8 cellular contexts compared by ENCODE assay signal in the genomic region with DNA sequence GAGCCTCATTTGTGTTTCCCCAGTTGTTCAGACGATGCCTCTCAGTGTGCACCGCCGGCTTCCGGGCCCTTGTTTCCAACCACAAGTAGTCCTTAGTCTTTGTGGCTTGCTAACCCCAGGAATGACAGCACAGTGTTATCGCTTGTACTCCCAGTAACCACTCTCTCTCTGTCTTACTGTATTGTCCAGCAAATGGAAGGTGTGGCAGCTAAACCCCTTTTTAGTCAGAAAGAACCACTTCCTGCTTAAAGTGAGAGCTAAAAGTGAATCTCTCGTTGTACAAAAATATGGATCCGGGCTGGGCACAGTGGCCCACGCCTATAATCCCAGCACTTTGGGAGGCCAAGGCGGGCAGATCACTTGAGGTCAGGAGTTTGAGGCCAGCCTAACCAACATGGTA.
DNase-seq lines count a peak whose midpoint lies in the region; ATAC-seq and TF ChIP-seq lines count a peak whose summit lies in the region.

No MANE protein-coding gene starts in this region.

- intact Hi-C loops in naive thymus-derived CD4-positive, alpha-beta T cell (cut with micrococcal nuclease) = loop anchor here (2.0 to 5.0 kb wide), 4 partner anchors 62 to 1012 kb away; a partner anchor contains a TSS
- intact Hi-C loops in ovary (cut with DNase I) = no loop called here

- H3K9me3 Mint-ChIP-seq in naive thymus-derived CD4-positive, alpha-beta T cell = peaks cover 0 to 1% (median 0%) of the 10 kb centered on the region in 11 donors

- TF ChIP-seq EP300 in ovary (IDR thresholded peaks at IDR 0.05) = no peak

- TF ChIP-seq CTCF in ovary (IDR thresholded peaks at IDR 0.05) = no peak

- H3K4me1 ChIP-seq in naive thymus-derived CD4-positive, alpha-beta T cell (ENCODE audit: control insufficient read depth in 2 of 2, insufficient read depth in 2 of 2, low read length in 2 of 2) = peaks cover 21 to 22% of the 10 kb centered on the region in 2 donors
- H3K4me1 ChIP-seq in ovary (ENCODE audit: insufficient read depth) = peaks cover 8% of the 10 kb centered on the region

- H3K9me3 ChIP-seq in naive thymus-derived CD4-positive, alpha-beta T cell (ENCODE audit: control insufficient read depth in 2 of 3, low read length in 3 of 3) = no peaks in the 10 kb centered on the region
- H3K9me3 ChIP-seq in ovary = no peaks in the 10 kb centered on the region

- peaks cover 0 to 18% (median 0%) of the 10 kb centered on the region in 5 donors for H3K27me3 Mint-ChIP-seq in naive thymus-derived CD4-positive, alpha-beta T cell

- H3K4me3 Mint-ChIP-seq in naive thymus-derived CD4-positive, alpha-beta T cell = peak overlapping the region; percentile 33 to 74 (median 64)

- no peaks in the 10 kb centered on the region for H3K36me3 ChIP-seq in naive thymus-derived CD4-positive, alpha-beta T cell (ENCODE audit: control insufficient read depth in 2 of 3, insufficient read depth in 3 of 3, low read length in 3 of 3)
- no peaks in the 10 kb centered on the region for H3K36me3 ChIP-seq in ovary

- no peaks in the 10 kb centered on the region for H3K27me3 ChIP-seq in naive thymus-derived CD4-positive, alpha-beta T cell (ENCODE audit: control insufficient read depth in 2 of 2, insufficient read depth in 2 of 2, low read length in 2 of 2)
- H3K27me3 ChIP-seq in ovary = no peaks in the 10 kb centered on the region

- H3K4me3 ChIP-seq in naive thymus-derived CD4-positive, alpha-beta T cell (ENCODE audit: low read length) = peak overlapping the region; percentile 4
- H3K4me3 ChIP-seq in ovary = no peak overlapping the region

- H3K36me3 Mint-ChIP-seq in naive thymus-derived CD4-positive, alpha-beta T cell = peaks cover 0 to 7% (median 0%) of the 10 kb centered on the region in 5 donors

- peak; percentile 74 to 78 for DNase-seq in activated CD4-positive, alpha-beta T cell treated with anti-CD3 and anti-CD28 coated beads, Interleukin-2, amount 50 U/mL, for 48 hours
- DNase-seq in naive thymus-derived CD4-positive, alpha-beta T cell = peak in 8 of 9 donors; percentile 24 to 80 (median 51)
- DNase-seq in ovary (no peak), hypothalamus (lab: John Stamatoyannopoulos, UW) (no peak), NCI-H82 treated with DMSO at 0.1 percent for 48 hours (lab: John Stamatoyannopoulos, UW; ENCODE audit: unreplicated experiment) (no peak), SIG-M5 treated with dmso at 0.1 percent for 504 hours (lab: John Stamatoyannopoulos, UW; ENCODE audit: unreplicated experiment) (no peak)

- peaks cover 10 to 59% (median 30%) of the 10 kb centered on the region in 7 donors for H3K4me1 Mint-ChIP-seq in naive thymus-derived CD4-positive, alpha-beta T cell

- H3K27ac Mint-ChIP-seq in naive thymus-derived CD4-positive, alpha-beta T cell = peak overlapping the region; percentile 22 to 92 (median 80)

- 92 to 95% (median 92%) methylated on average over 9 of the region's 9 CpGs for WGBS in ovary, 3 donors

- POLR2A ChIA-PET in naive thymus-derived CD4-positive, alpha-beta T cell (lab: Charles Lee) = no interaction called here

- ATAC-seq in GM19351 (IDR thresholded peaks at IDR 0.05; ENCODE audit: unreplicated experiment) (peak; percentile 62), HG03378 (IDR thresholded peaks at IDR 0.05; ENCODE audit: unreplicated experiment) (peak; percentile 71)
- peak; percentile 80 for ATAC-seq in naive thymus-derived CD4-positive, alpha-beta T cell

- TF ChIP-seq POLR2A in ovary (IDR thresholded peaks at IDR 0.05) = no peak

- H3K27ac ChIP-seq in naive thymus-derived CD4-positive, alpha-beta T cell (ENCODE audit: low read depth, low read length) = no peak overlapping the region
- H3K27ac ChIP-seq in ovary = no peak overlapping the region

- CTCF ChIA-PET in naive thymus-derived CD4-positive, alpha-beta T cell (lab: Charles Lee) = no interaction called here

Comparison
In these comparisons a context has a peak if more than half of its experiments do, and no peak if none do; other contexts are left out.
1. DNase-seq: peak in activated CD4-positive, alpha-beta T cell treated with anti-CD3 and anti-CD28 coated beads, Interleukin-2, amount 50 U/mL, for 48 hours (2 of 2) and naive thymus-derived CD4-positive, alpha-beta T cell (8 of 9); none in ovary (0 of 5), hypothalamus (0 of 51), NCI-H82 treated with DMSO at 0.1 percent for 48 hours (single experiment) and SIG-M5 treated with dmso at 0.1 percent for 504 hours (single experiment).
2. intact Hi-C loops: an anchor here in naive thymus-derived CD4-positive, alpha-beta T cell (2.0 to 5.0 kb wide); none called in ovary.
3. Peak in every context shown above with its lines, with median percentiles within 50 percentile points of each other: ATAC-seq.